ENCODE assay signal across 16 cellular contexts in the genomic region with DNA sequence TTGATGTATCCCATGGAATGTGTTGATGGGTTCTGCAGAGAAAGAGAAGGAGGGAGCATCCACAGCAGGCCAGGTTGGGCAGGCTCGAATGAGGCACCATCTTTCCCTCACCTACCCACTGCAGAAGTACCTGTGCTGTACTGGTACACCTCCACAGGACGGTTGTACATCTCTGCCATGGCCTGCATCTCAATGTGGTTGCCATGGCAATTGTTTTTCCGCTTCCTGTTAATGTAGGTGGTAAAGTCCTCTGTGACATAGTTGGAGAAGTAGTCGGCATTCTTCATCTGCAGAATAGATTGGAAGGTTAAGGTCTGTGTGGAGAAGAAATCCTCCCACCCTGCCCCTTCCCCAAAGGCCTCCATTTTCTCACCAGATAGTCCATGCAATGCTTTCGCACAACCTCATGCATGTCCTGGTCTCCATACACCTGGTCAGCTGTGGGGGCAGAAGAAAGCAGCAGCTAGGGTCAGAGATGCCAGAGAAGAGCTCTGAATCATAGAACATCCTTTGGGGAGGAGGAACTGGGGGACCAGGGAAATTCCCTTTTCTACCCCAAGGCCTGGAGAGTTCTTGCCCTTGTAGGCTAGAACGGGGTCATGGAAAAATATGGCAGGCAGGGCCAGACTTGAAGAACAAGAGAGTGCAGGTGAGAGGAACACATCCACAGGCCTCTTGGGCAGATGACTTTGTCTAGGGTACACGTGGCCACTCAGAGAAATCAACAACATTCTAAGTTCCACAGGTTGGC. TPM values are rescaled to one million over a fixed set of nuclear protein-coding genes. Genes with fewer than 3 reads are reported as not detected.
A peak's percentile ranks its signal among the peaks of the same experiment; 100 is the strongest.
DNase-seq lines count a peak whose midpoint lies in the region; ATAC-seq, FAIRE-seq and TF ChIP-seq lines count a peak whose summit lies in the region.
"Had no signal": no experiment of that assay in that cellular context is flagged by ENCODE, and none has a peak within 500 bp of the region (broad histone marks: within the 10 kb centered on the region; RNA-seq: fewer than 3 reads in every experiment).

No MANE protein-coding gene starts in this region.

- no peak for ATAC-seq in activated T-cell treated with anti-CD3 and anti-CD28 coated beads, Interleukin-2, amount 50 U/mL, for 4 hours
- ATAC-seq in T-cell (replicated peaks in 1 of 4) (peak in 1 of 4 experiments; percentile 17), GM12878 (no peak)
- ATAC-seq in stimulated activated naive B cell treated with anti-CD40 and anti-IgM and Interleukin-4, amounts not matched to agents 10 μg/mL and 1 μg/mL and 100 μg/mL, for 72 hours (replicated peaks), result peak; percentile 2 to 4
- ATAC-seq: gastrocnemius medialis, lower lobe of right lung had no signal

- peaks cover 55% of the 10 kb centered on the region for H3K4me1 ChIP-seq in GM12878 (ENCODE audit: control insufficient read depth, insufficient read depth, low read length)
- no peaks in the 10 kb centered on the region for H3K4me1 ChIP-seq in ovary (ENCODE audit: insufficient read depth)
- H3K4me1 ChIP-seq: gastrocnemius medialis had no signal

- POLR2A ChIA-PET in T-cell (lab: Charles Lee) (no interaction called here), GM12878 (lab: Charles Lee) (interaction anchor here (0.7 kb wide), 1 partner anchor 1355 kb away, joined by 3 read pairs; no protein-coding TSS in a partner anchor)

- H3K9ac ChIP-seq in GM12878 (ENCODE audit: control insufficient read depth, insufficient read depth, low read length), result no peak overlapping the region
- H3K9ac ChIP-seq: GM23248 had no signal

- H3K27me3 ChIP-seq in GM12878 (replicated peaks in 1 of 2; ENCODE audit: control insufficient read depth in 2 of 2, insufficient read depth in 2 of 2, low read length in 1 of 2) (no peaks in the 10 kb centered on the region), ovary (no peaks in the 10 kb centered on the region)
- H3K27me3 ChIP-seq: gastrocnemius medialis, upper lobe of left lung had no signal

- CTCF ChIA-PET in T-cell (lab: Charles Lee), result no interaction called here
- CTCF ChIA-PET in GM12878 (lab: Yijun Ruan, JAX), result no interaction called here

- TF ChIP-seq CTCF in GM12878 (IDR thresholded peaks at IDR 0.05 in 2 of 3, conservative IDR thresholded peaks at IDR 0.05 in 1 of 3; ENCODE audit: control insufficient read depth in 2 of 3, extremely low read depth in 1 of 3, insufficient read depth in 1 of 3, low read depth in 3 of 3, low read length in 3 of 3) (no peak), ovary (IDR thresholded peaks at IDR 0.05) (no peak)

- in situ Hi-C loops in GM12878 (cut with MboI), result loop anchor here (25.0 kb wide), 1 partner anchor 1722 kb away; a partner anchor contains a TSS

- no peaks in the 10 kb centered on the region for H4K20me1 ChIP-seq in GM12878 (ENCODE audit: control insufficient read depth, insufficient read depth)

- H3K36me3 ChIP-seq in GM12878 (ENCODE audit: control insufficient read depth in 2 of 2, insufficient read depth in 2 of 2, low read length in 1 of 2) (peaks cover 2 to 8% of the 10 kb centered on the region in 2 experiments; a peak in 3 of 4 replicates), ovary (no peaks in the 10 kb centered on the region)

- H3K79me2 ChIP-seq in GM12878 (ENCODE audit: control insufficient read depth, insufficient read depth, low read length), result peaks cover 24% of the 10 kb centered on the region

- H3K9me3 ChIP-seq in GM12878 (replicated peaks; ENCODE audit: control insufficient read depth, insufficient read depth, low read length) (no peaks in the 10 kb centered on the region; the same call in 2 of the 3 replicates), ovary (no peaks in the 10 kb centered on the region)
- H3K9me3 ChIP-seq: gastrocnemius medialis, lower lobe of right lung, upper lobe of left lung had no signal

- no peaks in the 10 kb centered on the region for H3K27me3 Mint-ChIP-seq in activated T-cell treated with anti-CD3 and anti-CD28 coated beads, Interleukin-2, amount 50 U/mL, for 4 hours (ENCODE audit: low read depth)
- no peaks in the 10 kb centered on the region for H3K27me3 Mint-ChIP-seq in T-cell
- H3K27me3 Mint-ChIP-seq in stimulated activated naive B cell treated with anti-CD40 and anti-IgM and Interleukin-4, amounts not matched to agents 10 μg/mL and 1 μg/mL and 100 μg/mL, for 72 hours, result no peaks in the 10 kb centered on the region

- TF ChIP-seq RAD21 in GM12878 (IDR thresholded peaks at IDR 0.05; ENCODE audit: insufficient read depth, low read depth, low read length), result no peak

- H3K9me3 Mint-ChIP-seq in activated T-cell treated with anti-CD3 and anti-CD28 coated beads, Interleukin-2, amount 50 U/mL, for 4 hours, result no peaks in the 10 kb centered on the region
- no peaks in the 10 kb centered on the region for H3K9me3 Mint-ChIP-seq in T-cell
- no peaks in the 10 kb centered on the region for H3K9me3 Mint-ChIP-seq in stimulated activated naive B cell treated with anti-CD40 and anti-IgM and Interleukin-4, amounts not matched to agents 10 μg/mL and 1 μg/mL and 100 μg/mL, for 72 hours

- RAD21 ChIA-PET in GM12878 (lab: Charles Lee; ENCODE audit: unreplicated experiment), result no interaction called here

- no peak overlapping the region for H2AFZ ChIP-seq in GM12878 (ENCODE audit: control insufficient read depth, low read depth, low read length)
- H2AFZ ChIP-seq: GM23248 had no signal

- intact Hi-C loops in GM12878 (cut with micrococcal nuclease; ENCODE audit: unreplicated experiment), result loop anchor here (5.0 kb wide), 2 partner anchors 132 to 852 kb away; a partner anchor contains a TSS
- intact Hi-C loops in ovary (cut with DNase I), result no loop called here

- H3K4me3 ChIP-seq in GM12878, result no peak overlapping the region
- H3K4me3 ChIP-seq in ovary, result no peak overlapping the region
- H3K4me3 ChIP-seq: gastrocnemius medialis, GM23248, lower lobe of right lung, upper lobe of left lung had no signal

- DNase-seq in activated T-cell treated with anti-CD3 and anti-CD28 coated beads, Interleukin-2, amount 50 U/mL, for 4 hours, result no peak
- no peak for DNase-seq in activated T-cell treated with anti-CD3 and anti-CD28 coated beads, Interleukin-2, amount 50 U/mL, for 1 hour
- peak in 22 of 34 experiments; percentile 19 to 64 (median 49) for DNase-seq in T-cell
- no peak for DNase-seq in GM12878 (ENCODE audit: low read depth, low spot score)
- peak; percentile 50 for DNase-seq in stimulated activated naive B cell treated with anti-CD40 and anti-IgM and Interleukin-4, amounts not matched to agents 10 μg/mL and 1 μg/mL and 100 μg/mL, for 72 hours
- DNase-seq in SHP77 (lab: John Stamatoyannopoulos, UW), result no peak
- DNase-seq in ovary, result no peak
- DNase-seq in NCI-H1417 (lab: John Stamatoyannopoulos, UW), result no peak
- DNase-seq: gastrocnemius medialis, GM23248, lower lobe of right lung, NCI-H2029 treated with DMSO at 0.1 percent for 48 hours, NCI-H748 treated with DMSO at 0.1 percent for 48 hours, T-helper 9 cell, upper lobe of left lung had no signal

- TF ChIP-seq EP300 in GM12878 (IDR thresholded peaks at IDR 0.05; ENCODE audit: borderline replicate concordance in 1 of 2, control insufficient read depth in 1 of 2, low read depth in 2 of 2, low read length in 2 of 2) (no peak), ovary (IDR thresholded peaks at IDR 0.05) (no peak)

- FAIRE-seq in GM12878 (lab: Jason Lieb, UNC), result no peak

- peak overlapping the region; percentile 83 for H3K27ac ChIP-seq in GM12878 (ENCODE audit: control insufficient read depth, insufficient read depth)
- no peak overlapping the region for H3K27ac ChIP-seq in ovary
- H3K27ac ChIP-seq: gastrocnemius medialis, GM23248, lower lobe of right lung had no signal

- peak overlapping the region; percentile 38; the same call in 1 of the 2 replicates for H3K4me2 ChIP-seq in GM12878 (ENCODE audit: control insufficient read depth, insufficient read depth)

- TF ChIP-seq POLR2A in GM12878 (IDR thresholded peaks at IDR 0.05; ENCODE audit: low read depth, low read length), result no peak
- no peak for TF ChIP-seq POLR2A in ovary (IDR thresholded peaks at IDR 0.05)

- SMC1A ChIA-PET in GM12878 (lab: Charles Lee; ENCODE audit: uncharacterized antibody, unreplicated experiment), result no interaction called here

- peaks cover 66% of the 10 kb centered on the region for H3K4me1 Mint-ChIP-seq in activated T-cell treated with anti-CD3 and anti-CD28 coated beads, Interleukin-2, amount 50 U/mL, for 4 hours (ENCODE audit: low read depth)
- H3K4me1 Mint-ChIP-seq in T-cell, result peaks cover 64 to 69% (median 67%) of the 10 kb centered on the region in 3 donors
- peaks cover 54 to 67% of the 10 kb centered on the region in 2 donors for H3K4me1 Mint-ChIP-seq in stimulated activated naive B cell treated with anti-CD40 and anti-IgM and Interleukin-4, amounts not matched to agents 10 μg/mL and 1 μg/mL and 100 μg/mL, for 72 hours

- peaks cover 26% of the 10 kb centered on the region for H3K36me3 Mint-ChIP-seq in activated T-cell treated with anti-CD3 and anti-CD28 coated beads, Interleukin-2, amount 50 U/mL, for 4 hours (ENCODE audit: insufficient read depth)
- peaks cover 27% of the 10 kb centered on the region for H3K36me3 Mint-ChIP-seq in T-cell
- peaks cover 36 to 59% of the 10 kb centered on the region in 2 donors for H3K36me3 Mint-ChIP-seq in stimulated activated naive B cell treated with anti-CD40 and anti-IgM and Interleukin-4, amounts not matched to agents 10 μg/mL and 1 μg/mL and 100 μg/mL, for 72 hours

- H3K4me3 Mint-ChIP-seq in activated T-cell treated with anti-CD3 and anti-CD28 coated beads, Interleukin-2, amount 50 U/mL, for 4 hours, result peak overlapping the region; percentile 21
- peak overlapping the region; percentile 21 to 61 (median 46) for H3K4me3 Mint-ChIP-seq in T-cell
- H3K4me3 Mint-ChIP-seq in stimulated activated naive B cell treated with anti-CD40 and anti-IgM and Interleukin-4, amounts not matched to agents 10 μg/mL and 1 μg/mL and 100 μg/mL, for 72 hours, result peak overlapping the region; percentile 51 to 64
- H3K4me3 Mint-ChIP-seq: neural crest cell had no signal

- 56% methylated on average over 7 of the region's 7 CpGs for WGBS in GM12878 (ENCODE audit: insufficient coverage, insufficient replicate concordance, low lambda C conversion rate, missing lambda C conversion rate)
- WGBS in ovary, 3 donors, result 72 to 81% (median 79%) methylated on average over 7 of the region's 7 CpGs

- no TSS peak for BruUV-seq in GM12878 (replicated peaks; lab: Mats Ljungman, UMichigan)

- peak overlapping the region; percentile 92 to 99 for H3K27ac Mint-ChIP-seq in T-cell
- H3K27ac Mint-ChIP-seq in stimulated activated naive B cell treated with anti-CD40 and anti-IgM and Interleukin-4, amounts not matched to agents 10 μg/mL and 1 μg/mL and 100 μg/mL, for 72 hours, result peak overlapping the region; percentile 96

RNA-seq across cellular contexts. Expression of a gene that starts 15.9 kb away (rescaled TPM):
- total RNA-seq in activated T-cell treated with anti-CD3 and anti-CD28 coated beads, Interleukin-2, amount 50 U/mL, for 4 hours, result 100 to 1,000 TPM; 197 to 279 (median 270) TPM
- total RNA-seq in T-cell (100 to 1,000 TPM; 152 to 325 (median 160) TPM), GM12878 (2014; rRNA removed) (32.9 and 37.9 TPM in 2 replicates), GM12878 (2014; rRNA removed; fragmentation: Illumina TruSeq; extraction: Trizol) (19.2 and 19.9 TPM in 2 replicates), GM12878 (2021) (29.6 and 30.4 TPM in 2 replicates), ovary (10 to 100 TPM in 1 of 7 donors, 1 to 10 TPM in 6; 6.3 to 13.0 (median 8.8) TPM)
- 293 and 318 TPM in 2 replicates for total RNA-seq in GM12878 (2013; cell fraction: nucleolus; rRNA removed)
- 61.5 TPM for polyA plus RNA-seq in GM12878 (2011; ENCODE audit: low read depth)
- polyA plus RNA-seq in GM12878 (2011; rRNA removed) (65.9 and 96.8 TPM in 2 replicates), GM12878 (2014; fragmentation: Illumina TruSeq; extraction: Trizol) (30.1 and 34.0 TPM in 2 replicates), GM12878 (2014; fragmentation: Nextera tagmentation; extraction: Ambion mirVana) (10 to 100 TPM; 19.6 to 26.2 TPM), GM12878 (2014; rRNA removed) (31.7 and 32.1 TPM in 2 replicates), GM12878 (2016; fragmentation: Nextera tagmentation; extraction: Ambion mirVana) (10 to 100 TPM; 46.5 to 54.5 TPM), ovary (10 to 100 TPM in 1 of 2 donors, 1 to 10 TPM in 1; 8.9 to 22.9 TPM)
- polyA plus RNA-seq in GM12878 (2011; cell fraction: cytosol; rRNA removed), result 86.7 and 115 TPM in 2 replicates
- polyA plus RNA-seq in GM12878 (2011; cell fraction: nucleus; rRNA removed), result 111 and 151 TPM in 2 replicates
- 114 and 191 TPM in 2 replicates for polyA plus RNA-seq in GM12878 (2012)
- 60.6 and 83.6 TPM in 2 replicates for polyA minus RNA-seq in GM12878 (2011; rRNA and poly(A)+ RNA removed)
- 25.4 and 29.0 TPM in 2 replicates for polyA minus RNA-seq in GM12878 (2011; cell fraction: cytosol; rRNA and poly(A)+ RNA removed)
- 53.8 and 65.6 TPM in 2 replicates for polyA minus RNA-seq in GM12878 (2011; cell fraction: nucleus; rRNA and poly(A)+ RNA removed)

RNA-seq across cellular contexts. Expression of a gene that starts 22.7 kb away (rescaled TPM):
- 10 to 100 TPM; 55.5 to 65.2 (median 57.8) TPM for total RNA-seq in activated T-cell treated with anti-CD3 and anti-CD28 coated beads, Interleukin-2, amount 50 U/mL, for 4 hours
- total RNA-seq in T-cell (10 to 100 TPM; 87.2 to 92.5 (median 89.7) TPM), GM12878 (2014; rRNA removed) (22.2 and 23.7 TPM in 2 replicates), GM12878 (2014; rRNA removed; fragmentation: Illumina TruSeq; extraction: Trizol) (19.8 and 20.3 TPM in 2 replicates), GM12878 (2021) (39.1 and 39.9 TPM in 2 replicates), ovary (10 to 100 TPM; 25.8 to 57.8 (median 53.8) TPM)
- 39.3 and 46.8 TPM in 2 replicates for total RNA-seq in GM12878 (2013; cell fraction: nucleolus; rRNA removed)
- 26.3 TPM for polyA plus RNA-seq in GM12878 (2011; ENCODE audit: low read depth)
- polyA plus RNA-seq in GM12878 (2011; rRNA removed) (38.7 and 50.3 TPM in 2 replicates), GM12878 (2014; fragmentation: Illumina TruSeq; extraction: Trizol) (29.5 and 36.4 TPM in 2 replicates), GM12878 (2014; fragmentation: Nextera tagmentation; extraction: Ambion mirVana) (1 to 10 TPM; 2.0 to 4.6 TPM), GM12878 (2014; rRNA removed) (39.7 and 44.0 TPM in 2 replicates), GM12878 (2016; fragmentation: Nextera tagmentation; extraction: Ambion mirVana) (10 to 100 TPM; 11.2 to 21.6 TPM), ovary (10 to 100 TPM; 41.9 to 72.7 TPM)
- polyA plus RNA-seq in GM12878 (2011; cell fraction: cytosol; rRNA removed), result 41.0 and 43.4 TPM in 2 replicates
- polyA plus RNA-seq in GM12878 (2011; cell fraction: nucleus; rRNA removed), result 122 and 147 TPM in 2 replicates
- polyA plus RNA-seq in GM12878 (2012), result 46.9 and 63.6 TPM in 2 replicates
- polyA minus RNA-seq in GM12878 (2011; rRNA and poly(A)+ RNA removed), result 34.6 and 56.6 TPM in 2 replicates
- 23.0 and 36.1 TPM in 2 replicates for polyA minus RNA-seq in GM12878 (2011; cell fraction: cytosol; rRNA and poly(A)+ RNA removed)
- 13.5 and 17.4 TPM in 2 replicates for polyA minus RNA-seq in GM12878 (2011; cell fraction: nucleus; rRNA and poly(A)+ RNA removed)

RNA-seq across cellular contexts. Expression of a gene that starts 23.3 kb away (rescaled TPM):
- total RNA-seq in activated T-cell treated with anti-CD3 and anti-CD28 coated beads, Interleukin-2, amount 50 U/mL, for 4 hours, result 10 to 100 TPM; 23.1 to 31.5 (median 30.6) TPM
- total RNA-seq in T-cell (10 to 100 TPM; 14.2 to 35.1 (median 16.2) TPM), GM12878 (2014; rRNA removed) (9.3 and 11.0 TPM in 2 replicates), GM12878 (2014; rRNA removed; fragmentation: Illumina TruSeq; extraction: Trizol) (8.4 and 9.1 TPM in 2 replicates), GM12878 (2021) (16.7 and 21.9 TPM in 2 replicates), ovary (10 to 100 TPM in 4 of 7 donors, 1 to 10 TPM in 3; 8.2 to 18.8 (median 12.5) TPM)
- total RNA-seq in GM12878 (2013; cell fraction: nucleolus; rRNA removed), result 10.7 and 16.8 TPM in 2 replicates
- polyA plus RNA-seq in GM12878 (2011; ENCODE audit: low read depth), result 7.5 TPM
- polyA plus RNA-seq in GM12878 (2011; rRNA removed) (10.3 and 12.9 TPM in 2 replicates), GM12878 (2014; fragmentation: Illumina TruSeq; extraction: Trizol) (12.0 and 16.9 TPM in 2 replicates), GM12878 (2014; fragmentation: Nextera tagmentation; extraction: Ambion mirVana) (1 to 10 TPM; 2.1 to 6.8 TPM), GM12878 (2014; rRNA removed) (16.8 and 18.7 TPM in 2 replicates), GM12878 (2016; fragmentation: Nextera tagmentation; extraction: Ambion mirVana) (10 to 100 TPM; 25.1 to 27.4 TPM), ovary (10 to 100 TPM; 10.3 to 14.3 TPM)
- 22.6 and 23.3 TPM in 2 replicates for polyA plus RNA-seq in GM12878 (2011; cell fraction: cytosol; rRNA removed)
- polyA plus RNA-seq in GM12878 (2011; cell fraction: nucleus; rRNA removed), result 28.2 and 28.4 TPM in 2 replicates
- polyA plus RNA-seq in GM12878 (2012), result 15.6 and 17.0 TPM in 2 replicates
- 21.6 and 23.7 TPM in 2 replicates for polyA minus RNA-seq in GM12878 (2011; rRNA and poly(A)+ RNA removed)
- 4.3 and 6.9 TPM in 2 replicates for polyA minus RNA-seq in GM12878 (2011; cell fraction: cytosol; rRNA and poly(A)+ RNA removed)
- polyA minus RNA-seq in GM12878 (2011; cell fraction: nucleus; rRNA and poly(A)+ RNA removed), result 4.1 and 5.2 TPM in 2 replicates

RNA-seq across cellular contexts. Expression of a gene that starts 36.9 kb away (rescaled TPM):
- total RNA-seq in activated T-cell treated with anti-CD3 and anti-CD28 coated beads, Interleukin-2, amount 50 U/mL, for 4 hours, result 1 to 10 TPM in 2 of 3 donors, under 1 TPM in 1; 0.71 to 1.1 (median 1.1) TPM
- total RNA-seq in T-cell (1 to 10 TPM in 4 of 5 donors, under 1 TPM in 1; 0.85 to 3.7 (median 2.6) TPM), GM12878 (2014; rRNA removed) (0.16 and 0.34 TPM in 2 replicates), GM12878 (2014; rRNA removed; fragmentation: Illumina TruSeq; extraction: Trizol) (0.09 and 0.18 TPM in 2 replicates), GM12878 (2021) (0.61 and 0.97 TPM in 2 replicates), ovary (1 to 10 TPM in 5 of 7 donors, under 1 TPM in 2; 0.76 to 4.6 (median 2.0) TPM)
- 5.5 and 6.0 TPM in 2 replicates for total RNA-seq in GM12878 (2013; cell fraction: nucleolus; rRNA removed)
- polyA plus RNA-seq in GM12878 (2011; ENCODE audit: low read depth), result 1.1 TPM
- polyA plus RNA-seq in GM12878 (2011; rRNA removed) (0.58 and 0.73 TPM in 2 replicates), GM12878 (2014; fragmentation: Illumina TruSeq; extraction: Trizol) (0.51 and 0.65 TPM in 2 replicates), GM12878 (2014; fragmentation: Nextera tagmentation; extraction: Ambion mirVana) (under 1 TPM; 0.02 to 0.11 TPM), GM12878 (2014; rRNA removed) (1.0 and 1.2 TPM in 2 replicates), GM12878 (2016; fragmentation: Nextera tagmentation; extraction: Ambion mirVana) (under 1 TPM; 0.32 to 0.44 TPM), ovary (1 to 10 TPM; 1.9 to 4.2 TPM)
- polyA plus RNA-seq in GM12878 (2011; cell fraction: cytosol; rRNA removed), result 0.90 and 0.95 TPM in 2 replicates
- 15.2 and 16.4 TPM in 2 replicates for polyA plus RNA-seq in GM12878 (2011; cell fraction: nucleus; rRNA removed)
- polyA plus RNA-seq in GM12878 (2012), result 1.7 and 1.8 TPM in 2 replicates
- 0.44 and 0.57 TPM in 2 replicates for polyA minus RNA-seq in GM12878 (2011; rRNA and poly(A)+ RNA removed)
- 0.40 TPM in 1 of 2 replicates, not detected in the other for polyA minus RNA-seq in GM12878 (2011; cell fraction: cytosol; rRNA and poly(A)+ RNA removed)
- 0.73 and 1.6 TPM in 2 replicates for polyA minus RNA-seq in GM12878 (2011; cell fraction: nucleus; rRNA and poly(A)+ RNA removed)

RNA-seq across cellular contexts. Expression of a gene that starts 37.0 kb away (rescaled TPM):
- total RNA-seq in activated T-cell treated with anti-CD3 and anti-CD28 coated beads, Interleukin-2, amount 50 U/mL, for 4 hours, result 100 to 1,000 TPM; 130 to 147 (median 139) TPM
- total RNA-seq in T-cell (10 to 100 TPM; 62.5 to 79.5 (median 73.9) TPM), GM12878 (2014; rRNA removed) (62.2 and 70.2 TPM in 2 replicates), GM12878 (2014; rRNA removed; fragmentation: Illumina TruSeq; extraction: Trizol) (37.5 and 38.5 TPM in 2 replicates), GM12878 (2021) (69.5 and 71.0 TPM in 2 replicates), ovary (100 to 1,000 TPM in 5 of 7 donors, 10 to 100 TPM in 2; 85.8 to 149 (median 105) TPM)
- 8.1 and 8.5 TPM in 2 replicates for total RNA-seq in GM12878 (2013; cell fraction: nucleolus; rRNA removed)
- polyA plus RNA-seq in GM12878 (2011; ENCODE audit: low read depth), result 26.7 TPM
- polyA plus RNA-seq in GM12878 (2011; rRNA removed) (22.4 and 55.3 TPM in 2 replicates), GM12878 (2014; fragmentation: Illumina TruSeq; extraction: Trizol) (39.6 and 70.0 TPM in 2 replicates), GM12878 (2014; fragmentation: Nextera tagmentation; extraction: Ambion mirVana) (10 to 100 TPM; 12.5 to 28.0 TPM), GM12878 (2014; rRNA removed) (68.5 and 76.1 TPM in 2 replicates), GM12878 (2016; fragmentation: Nextera tagmentation; extraction: Ambion mirVana) (10 to 100 TPM; 68.6 to 74.8 TPM), ovary (100 to 1,000 TPM in 1 of 2 donors, 10 to 100 TPM in 1; 71.2 to 145 TPM)
- polyA plus RNA-seq in GM12878 (2011; cell fraction: cytosol; rRNA removed), result 67.4 and 68.4 TPM in 2 replicates
- polyA plus RNA-seq in GM12878 (2011; cell fraction: nucleus; rRNA removed), result 112 and 137 TPM in 2 replicates
- 70.1 and 70.6 TPM in 2 replicates for polyA plus RNA-seq in GM12878 (2012)
- 30.3 and 33.8 TPM in 2 replicates for polyA minus RNA-seq in GM12878 (2011; rRNA and poly(A)+ RNA removed)
- polyA minus RNA-seq in GM12878 (2011; cell fraction: cytosol; rRNA and poly(A)+ RNA removed), result 22.9 and 24.1 TPM in 2 replicates
- 9.9 and 20.2 TPM in 2 replicates for polyA minus RNA-seq in GM12878 (2011; cell fraction: nucleus; rRNA and poly(A)+ RNA removed)

Comparison
In these comparisons a context has a peak if more than half of its experiments do, and no peak if none do; other contexts are left out.
1. ATAC-seq: peak in stimulated activated naive B cell treated with anti-CD40 and anti-IgM and Interleukin-4, amounts not matched to agents 10 μg/mL and 1 μg/mL and 100 μg/mL, for 72 hours (2 of 2); none in activated T-cell treated with anti-CD3 and anti-CD28 coated beads, Interleukin-2, amount 50 U/mL, for 4 hours (0 of 2) and GM12878 (single experiment).
2. DNase-seq: peak in T-cell (22 of 34) and stimulated activated naive B cell treated with anti-CD40 and anti-IgM and Interleukin-4, amounts not matched to agents 10 μg/mL and 1 μg/mL and 100 μg/mL, for 72 hours (single experiment); none in activated T-cell treated with anti-CD3 and anti-CD28 coated beads, Interleukin-2, amount 50 U/mL, for 4 hours (single experiment), activated T-cell treated with anti-CD3 and anti-CD28 coated beads, Interleukin-2, amount 50 U/mL, for 1 hour (single experiment), GM12878 (single experiment), SHP77 (0 of 2), ovary (0 of 5) and NCI-H1417 (0 of 3).
3. Peak in every context shown above with its lines, with median percentiles within 50 percentile points of each other: H3K4me3 Mint-ChIP-seq.